In the genomic region with DNA sequence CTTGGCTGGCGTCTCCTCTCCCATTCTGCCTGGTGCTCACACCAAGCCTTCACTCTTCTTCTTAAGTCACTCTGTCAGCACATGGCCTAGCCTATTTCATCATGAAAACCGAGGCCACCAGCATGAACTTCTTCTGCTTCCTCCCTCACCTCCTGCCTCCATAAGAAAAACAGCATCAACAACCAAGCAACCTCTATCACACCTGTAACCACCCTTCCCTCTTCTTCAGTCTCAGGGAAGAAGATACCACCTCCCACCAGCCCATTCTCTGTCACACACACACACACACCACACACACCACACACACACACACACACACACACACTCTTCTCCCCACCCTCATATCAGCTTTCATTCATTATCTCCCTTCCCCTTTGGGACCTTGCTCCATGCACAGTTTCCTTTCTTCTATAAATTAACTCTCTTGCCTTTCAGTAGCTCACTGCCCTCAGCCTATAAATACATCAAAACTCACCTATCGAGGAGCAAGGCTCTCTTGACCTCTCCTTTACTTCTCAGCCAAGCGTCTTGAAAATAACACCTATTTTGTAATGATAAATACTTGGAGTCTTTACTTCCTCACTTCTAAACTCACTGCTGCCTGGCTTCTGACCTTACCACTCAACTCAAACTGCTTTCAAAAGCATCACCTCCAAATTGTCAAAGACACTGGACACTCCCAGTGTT, we compare ENCODE assay signal across 11 cellular contexts. TPM values are rescaled to one million over a fixed set of nuclear protein-coding genes. Genes with fewer than 3 reads are reported as not detected.
A peak's percentile ranks its signal among the peaks of the same experiment; 100 is the strongest.
DNase-seq lines count a peak whose midpoint lies in the region; ATAC-seq and TF ChIP-seq lines count a peak whose summit lies in the region.
"Had no signal": no experiment of that assay in that cellular context is flagged by ENCODE, and none has a peak within 500 bp of the region (broad histone marks: within the 10 kb centered on the region; RNA-seq: fewer than 3 reads in every experiment).

No MANE protein-coding gene starts in this region.

- no peak overlapping the region for H3K4me3 ChIP-seq in CD4-positive, CD25-positive, alpha-beta regulatory T cell (ENCODE audit: low read depth, low read length)
- H3K4me3 ChIP-seq in GM06990 (replicated peaks; ENCODE audit: low read depth, low read length) = no peak overlapping the region
- H3K4me3 ChIP-seq: GM23248 had no signal

- peak; percentile 33 to 35 for ATAC-seq in CD4-positive, CD25-positive, alpha-beta regulatory T cell (ENCODE audit: low read depth in 2 of 2)
- ATAC-seq in effector memory CD8-positive, alpha-beta T cell (replicated peaks) = peak; percentile 69
- no peak for ATAC-seq in GM21619 (IDR thresholded peaks at IDR 0.05; ENCODE audit: unreplicated experiment)

- H3K4me1 ChIP-seq in CD4-positive, CD25-positive, alpha-beta regulatory T cell (ENCODE audit: control insufficient read depth, insufficient read depth, low read length, poor library complexity, severe bottlenecking) = peaks cover 20% of the 10 kb centered on the region

- H3K36me3 ChIP-seq in CD4-positive, CD25-positive, alpha-beta regulatory T cell (ENCODE audit: control insufficient read depth, insufficient read depth, low read length) = no peaks in the 10 kb centered on the region
- H3K36me3 ChIP-seq in GM06990 (ENCODE audit: control insufficient read depth, insufficient read depth, low read length) = no peaks in the 10 kb centered on the region

- TF ChIP-seq CTCF in GM06990 (IDR thresholded peaks at IDR 0.05; ENCODE audit: insufficient read depth, low read length, poor library complexity, severe bottlenecking) = no peak

- no peaks in the 10 kb centered on the region for H3K9me3 Mint-ChIP-seq in CD4-positive, CD25-positive, alpha-beta regulatory T cell
- H3K9me3 Mint-ChIP-seq in effector memory CD8-positive, alpha-beta T cell = no peaks in the 10 kb centered on the region

- no peak overlapping the region for H3K27ac ChIP-seq in CD4-positive, CD25-positive, alpha-beta regulatory T cell (ENCODE audit: insufficient read depth, low read length, poor library complexity, severe bottlenecking)
- H3K27ac ChIP-seq: GM23248 had no signal

- peak in 2 of 3 donors; percentile 22 to 78 for DNase-seq in CD4-positive, CD25-positive, alpha-beta regulatory T cell
- peak; percentile 23 for DNase-seq in GM06990 (ENCODE audit: extremely low read depth, insufficient read length)
- DNase-seq in NOMO-1 treated with DMSO at 0.1 percent for 48 hours (lab: John Stamatoyannopoulos, UW; ENCODE audit: unreplicated experiment) = peak; percentile 54
- peak in 1 of 3 experiments; percentile 10 for DNase-seq in effector memory CD8-positive, alpha-beta T cell
- no peak for DNase-seq in NCI-H2227 treated with DMSO at 0.1 percent for 48 hours (lab: John Stamatoyannopoulos, UW)
- no peak for DNase-seq in epidermal melanocyte (ENCODE audit: insufficient read length, low spot score)
- DNase-seq: amygdala, dermis blood vessel endothelial cell, GM23248, NCI-H1105 treated with DMSO at 0.1 percent for 48 hours had no signal

- peaks cover 3% of the 10 kb centered on the region for H3K27me3 ChIP-seq in CD4-positive, CD25-positive, alpha-beta regulatory T cell (ENCODE audit: control insufficient read depth, insufficient read depth, low read length)
- H3K27me3 ChIP-seq in GM06990 (replicated peaks; ENCODE audit: control insufficient read depth, insufficient read depth, low read length) = no peaks in the 10 kb centered on the region

- peaks cover 3% of the 10 kb centered on the region for H3K36me3 Mint-ChIP-seq in CD4-positive, CD25-positive, alpha-beta regulatory T cell
- no peaks in the 10 kb centered on the region for H3K36me3 Mint-ChIP-seq in effector memory CD8-positive, alpha-beta T cell (ENCODE audit: insufficient read depth)

- no peak overlapping the region for H3K27ac Mint-ChIP-seq in CD4-positive, CD25-positive, alpha-beta regulatory T cell
- H3K27ac Mint-ChIP-seq in effector memory CD8-positive, alpha-beta T cell = no peak overlapping the region

- no peak overlapping the region for H3K4me3 Mint-ChIP-seq in CD4-positive, CD25-positive, alpha-beta regulatory T cell
- H3K4me3 Mint-ChIP-seq in effector memory CD8-positive, alpha-beta T cell = no peak overlapping the region

- peaks cover 2% of the 10 kb centered on the region for H3K27me3 Mint-ChIP-seq in CD4-positive, CD25-positive, alpha-beta regulatory T cell
- peaks cover 0 to 9% of the 10 kb centered on the region in 2 donors for H3K27me3 Mint-ChIP-seq in effector memory CD8-positive, alpha-beta T cell

- peaks cover 0 to 3% (median 0%) of the 10 kb centered on the region in 4 donors for H3K4me1 Mint-ChIP-seq in CD4-positive, CD25-positive, alpha-beta regulatory T cell
- peaks cover 0 to 2% of the 10 kb centered on the region in 2 donors for H3K4me1 Mint-ChIP-seq in effector memory CD8-positive, alpha-beta T cell (ENCODE audit: low read depth in 2 of 2)

- H3K9me3 ChIP-seq in CD4-positive, CD25-positive, alpha-beta regulatory T cell (ENCODE audit: control insufficient read depth in 2 of 2, low read length in 2 of 2) = no peaks in the 10 kb centered on the region

RNA-seq across cellular contexts. Expression of gene SC5D, which starts 36.5 kb away (rescaled TPM):
- 81.4 TPM for total RNA-seq in CD4-positive, CD25-positive, alpha-beta regulatory T cell
- polyA plus RNA-seq in CD4-positive, CD25-positive, alpha-beta regulatory T cell = 10 to 100 TPM in 2 of 4 donors, 1 to 10 TPM in 2; 8.0 to 12.8 (median 9.6) TPM

Comparison
In these comparisons a context has a peak if more than half of its experiments do, and no peak if none do; other contexts are left out.
1. DNase-seq: peak in CD4-positive, CD25-positive, alpha-beta regulatory T cell (2 of 3), GM06990 (single experiment) and NOMO-1 treated with DMSO at 0.1 percent for 48 hours (single experiment); none in NCI-H2227 treated with DMSO at 0.1 percent for 48 hours (single experiment) and epidermal melanocyte (single experiment).